21 cellular contexts compared by ENCODE assay signal in genomic region chr19:9806781-9807180, GRCh38.
"Had no signal": no experiment of that assay in that cellular context is flagged by ENCODE, and none has a peak within 500 bp of the region (broad histone marks: within the 10 kb centered on the region; RNA-seq: fewer than 3 reads in every experiment).

No MANE protein-coding gene starts in this region.

- H3K9me3 ChIP-seq: breast epithelium, Peyer's patch had no signal

- H3K27ac ChIP-seq: breast epithelium, Peyer's patch, VCaP had no signal

- H3K27ac Mint-ChIP-seq: activated naive CD8-positive, alpha-beta T cell treated with anti-CD3 and anti-CD28 coated beads, Interleukin-2, amount 10 ng/mL, durations not matched to agents 7 days and 5 days had no signal

- H3K4me3 Mint-ChIP-seq: activated CD4-positive, alpha-beta memory T cell treated with anti-CD3 and anti-CD28 coated beads for 36 hours; activated CD4-positive, alpha-beta T cell treated with anti-CD3 and anti-CD28 coated beads, Interleukin-2, amount 10 ng/mL, durations not matched to agents 7 days and 5 days; activated naive CD8-positive, alpha-beta T cell treated with anti-CD3 and anti-CD28 coated beads, Interleukin-2, amount 10 ng/mL, durations not matched to agents 7 days and 5 days; activated T-cell treated with anti-CD3 and anti-CD28 coated beads, Interleukin-2, amount 50 U/mL, for 4 hours had no signal

- H3K4me1 ChIP-seq: breast epithelium, Peyer's patch had no signal

- H3K4me3 ChIP-seq: breast epithelium, Peyer's patch had no signal

- DNase-seq: activated CD4-positive, alpha-beta memory T cell treated with anti-CD3 and anti-CD28 coated beads for 36 hours; activated CD4-positive, alpha-beta T cell treated with anti-CD3 and anti-CD28 coated beads, Interleukin-2, amount 10 ng/mL, durations not matched to agents 7 days and 5 days; activated CD4-positive, CD25-positive, alpha-beta regulatory T cell; activated CD8-positive, alpha-beta memory T cell treated with anti-CD3 and anti-CD28 coated beads for 24 hours; activated effector memory CD4-positive, alpha-beta T cell treated with anti-CD3 and anti-CD28 coated beads, Interleukin-2, amount 50 U/mL, for 16 hours; activated naive CD4-positive, alpha-beta T cell treated with Interleukin-2 at 50 U/mL for 16 hours; activated naive CD8-positive, alpha-beta T cell treated with anti-CD3 and anti-CD28 coated beads, Interleukin-2, amount 10 ng/mL, durations not matched to agents 7 days and 5 days; activated T-cell treated with anti-CD3 and anti-CD28 coated beads, Interleukin-2, amount 50 U/mL, for 4 hours; aorta; caudate nucleus; NCI-H1105 treated with DMSO at 0.1 percent for 48 hours; NCI-H1436 treated with DMSO at 0.1 percent for 48 hours; NCI-H187; NCI-H2081; NCI-H510A treated with DMSO at 0.1 percent for 48 hours; NCI-H69; Peyer's patch; SHP77 treated with DMSO at 0.1 percent for 48 hours; T-helper 2 cell had no signal

- ATAC-seq: activated T-cell treated with anti-CD3 and anti-CD28 coated beads, Interleukin-2, amount 50 U/mL, for 4 hours had no signal

- H3K27me3 Mint-ChIP-seq: activated CD4-positive, alpha-beta memory T cell treated with anti-CD3 and anti-CD28 coated beads for 36 hours; activated CD4-positive, alpha-beta T cell treated with anti-CD3 and anti-CD28 coated beads, Interleukin-2, amount 10 ng/mL, durations not matched to agents 7 days and 5 days; activated naive CD8-positive, alpha-beta T cell treated with anti-CD3 and anti-CD28 coated beads, Interleukin-2, amount 10 ng/mL, durations not matched to agents 7 days and 5 days had no signal

- H3K9me3 Mint-ChIP-seq: activated CD4-positive, alpha-beta memory T cell treated with anti-CD3 and anti-CD28 coated beads for 36 hours; activated CD4-positive, alpha-beta T cell treated with anti-CD3 and anti-CD28 coated beads, Interleukin-2, amount 10 ng/mL, durations not matched to agents 7 days and 5 days; activated naive CD8-positive, alpha-beta T cell treated with anti-CD3 and anti-CD28 coated beads, Interleukin-2, amount 10 ng/mL, durations not matched to agents 7 days and 5 days; activated T-cell treated with anti-CD3 and anti-CD28 coated beads, Interleukin-2, amount 50 U/mL, for 4 hours had no signal

- H3K27me3 ChIP-seq: breast epithelium, Peyer's patch had no signal
